Comparison of ENCODE assay signal across 8 cellular contexts in genomic region chr20:8132015-8132631, GRCh38. TPM values are rescaled to one million over a fixed set of nuclear protein-coding genes. Genes with fewer than 3 reads are reported as not detected.
DNase-seq lines count a peak whose midpoint lies in the region; ATAC-seq and TF ChIP-seq lines count a peak whose summit lies in the region.

Gene PLCB1 (plus strand): TSS chr20:8132266. CDS start chr20:8132652, 386 bp downstream.

- H3K79me2 ChIP-seq in GM23338 (replicated peaks; ENCODE audit: insufficient read depth) (no peaks in the 10 kb centered on the region), SK-N-SH (ENCODE audit: insufficient read depth) (peaks cover 48% of the 10 kb centered on the region)

- TF ChIP-seq CTCF in GM23338 (conservative IDR thresholded peaks at IDR 0.05; ENCODE audit: low read depth in 2 of 2) (peak; percentile 66 to 94), SK-N-SH (IDR thresholded peaks at IDR 0.05) (peak; percentile 82)

- H3K27ac Mint-ChIP-seq in GM23338 = no peak within 1 kb of the TSS
- H3K27ac Mint-ChIP-seq in activated naive CD4-positive, alpha-beta T cell treated with anti-CD3 and anti-CD28 coated beads, Interleukin-2, amount 50 U/mL, for 72 hours = no peak within 1 kb of the TSS

- 0 out of 4 replicates have a peak, but pooled peaks have one; percentile 3 to 12 for TF ChIP-seq EP300 in SK-N-SH (IDR thresholded peaks at IDR 0.05; ENCODE audit: borderline replicate concordance in 1 of 2, low read depth in 1 of 2, low read length in 1 of 2)

- H3F3A ChIP-seq in GM23338 (replicated peaks; ENCODE audit: low read depth) (no peaks in the 10 kb centered on the region), SK-N-SH (replicated peaks; ENCODE audit: insufficient read depth) (no peaks in the 10 kb centered on the region)

- peak within 1 kb of the TSS; percentile 97 for H3K4me2 ChIP-seq in GM23338
- peak within 1 kb of the TSS; percentile 82 for H3K4me2 ChIP-seq in SK-N-SH

- H3K9me2 ChIP-seq in GM23338 (ENCODE audit: insufficient read depth) (no peaks in the 10 kb centered on the region), SK-N-SH (no peaks in the 10 kb centered on the region)

- H3K36me3 Mint-ChIP-seq in GM23338 (ENCODE audit: low read depth) = no peaks in the 10 kb centered on the region
- no peaks in the 10 kb centered on the region for H3K36me3 Mint-ChIP-seq in activated naive CD4-positive, alpha-beta T cell treated with anti-CD3 and anti-CD28 coated beads, Interleukin-2, amount 50 U/mL, for 72 hours

- TF ChIP-seq RAD21 in SK-N-SH (IDR thresholded peaks at IDR 0.05; ENCODE audit: low read length) = peak; percentile 90

- peak within 1 kb of the TSS; percentile 99 for H2AFZ ChIP-seq in GM23338
- H2AFZ ChIP-seq in SK-N-SH (ENCODE audit: low read depth) = peak within 1 kb of the TSS; percentile 95

- DNase-seq in DMS53 treated with DMSO at 0.1 percent for 48 hours (lab: John Stamatoyannopoulos, UW; ENCODE audit: unreplicated experiment) = peak; percentile 75
- DNase-seq in GM23338 (ENCODE audit: low spot score) = peak; percentile 96
- peak; percentile 92 for DNase-seq in MG63
- DNase-seq in SK-N-SH = peak; percentile 96
- peak; percentile 70 to 74 for DNase-seq in activated naive CD4-positive, alpha-beta T cell treated with anti-CD3 and anti-CD28 coated beads, Interleukin-2, amount 50 U/mL, for 72 hours (ENCODE audit: low spot score in 2 of 2)
- peak; percentile 83 for DNase-seq in glomerular visceral epithelial cell (ENCODE audit: extremely low spot score)
- peak; percentile 88 for DNase-seq in occipital lobe (lab: John Stamatoyannopoulos, UW)
- DNase-seq in superior temporal gyrus (ENCODE audit: extremely low spot score) = peak; percentile 79

- H3K27me3 ChIP-seq in GM23338 (ENCODE audit: insufficient read depth) (peaks cover 46% of the 10 kb centered on the region), MG63 (peaks cover 7% of the 10 kb centered on the region; the same call in 1 of the 2 replicates), SK-N-SH (ENCODE audit: insufficient read depth) (no peaks in the 10 kb centered on the region)

- no peaks in the 10 kb centered on the region for H3K9me3 ChIP-seq in MG63
- H3K9me3 ChIP-seq in SK-N-SH = no peaks in the 10 kb centered on the region

- H3K9me3 Mint-ChIP-seq in GM23338 = no peaks in the 10 kb centered on the region
- H3K9me3 Mint-ChIP-seq in activated naive CD4-positive, alpha-beta T cell treated with anti-CD3 and anti-CD28 coated beads, Interleukin-2, amount 50 U/mL, for 72 hours = no peaks in the 10 kb centered on the region

- H3K36me3 ChIP-seq in GM23338 (ENCODE audit: insufficient read depth) = no peaks in the 10 kb centered on the region
- no peaks in the 10 kb centered on the region for H3K36me3 ChIP-seq in MG63
- peaks cover 3 to 4% of the 10 kb centered on the region in 2 experiments for H3K36me3 ChIP-seq in SK-N-SH (replicated peaks in 1 of 2; ENCODE audit: control insufficient read depth in 1 of 2, insufficient read depth in 2 of 2, low read length in 1 of 2)

- peak within 1 kb of the TSS; percentile 72 for H3K9ac ChIP-seq in SK-N-SH

- peaks cover 13% of the 10 kb centered on the region for H4K20me1 ChIP-seq in GM23338 (replicated peaks; ENCODE audit: insufficient read depth)
- H4K20me1 ChIP-seq in SK-N-SH (ENCODE audit: insufficient read depth) = no peaks in the 10 kb centered on the region; the same call in 1 of the 2 replicates

- POLR2A ChIA-PET in SK-N-SH (lab: Yijun Ruan, JAX) = interaction anchor here (0.9 kb wide), 1 partner anchor 196 kb away, joined by 4 read pairs; no protein-coding TSS in a partner anchor

- H3K27ac ChIP-seq in GM23338 (ENCODE audit: low read depth) (peak within 1 kb of the TSS; percentile 55; the same call in 1 of the 2 replicates), SK-N-SH (ENCODE audit: low read depth in 2 of 2, low read length in 1 of 2) (peak within 1 kb of the TSS; percentile 50 to 86; a peak in 3 of 4 replicates)

- peaks cover 19% of the 10 kb centered on the region for H3K4me1 Mint-ChIP-seq in GM23338

- CTCF ChIA-PET in SK-N-SH (lab: Yijun Ruan, JAX) = interaction anchor here (0.6 to 20.5 kb wide), 25 partner anchors 10 to 628 kb away, joined by 3 to 269 read pairs (median 4); no protein-coding TSS in a partner anchor

- H3K4me3 Mint-ChIP-seq in GM23338 = peak within 1 kb of the TSS; percentile 85

- H3K27me3 Mint-ChIP-seq in GM23338 (ENCODE audit: insufficient read depth, low read depth, poor library complexity) = peaks cover 20% of the 10 kb centered on the region

- peak; percentile 91 for ATAC-seq in GM23338
- ATAC-seq in activated naive CD4-positive, alpha-beta T cell treated with anti-CD3 and anti-CD28 coated beads, Interleukin-2, amount 50 U/mL, for 72 hours = peak; percentile 87 to 89

- peaks cover 29% of the 10 kb centered on the region for H3K4me1 ChIP-seq in GM23338 (ENCODE audit: insufficient read depth)
- peaks cover 14 to 15% of the 10 kb centered on the region in 2 experiments; a peak in 3 of 4 replicates for H3K4me1 ChIP-seq in SK-N-SH (ENCODE audit: control insufficient read depth in 1 of 2, insufficient read depth in 2 of 2, low read depth in 1 of 2, low read length in 1 of 2)

- 4% methylated on average over 9 of the region's 71 CpGs for WGBS in SK-N-SH (ENCODE audit: low lambda C conversion rate)

- H3K4me3 ChIP-seq in GM23338 (peak within 1 kb of the TSS; percentile 83), MG63 (peak within 1 kb of the TSS; percentile 60), SK-N-SH (ENCODE audit: low read depth in 2 of 2, low read length in 1 of 2) (peak within 1 kb of the TSS; percentile 82 to 84)

TF ChIP-seq in SK-N-SH, 30 proteins besides CTCF, POLR2A, EP300 and RAD21:
- 0 out of 2 replicates have a peak, but pooled peaks have one; percentile 5 for TF ChIP-seq TCF12 (IDR thresholded peaks at IDR 0.05)
- TF ChIP-seq NRF1 (IDR thresholded peaks at IDR 0.05; ENCODE audit: low read depth, low read length) = peak; percentile 57
- TF ChIP-seq FOXM1 (IDR thresholded peaks at IDR 0.05; ENCODE audit: low read depth) = no peak
- TF ChIP-seq RXRA (IDR thresholded peaks at IDR 0.05; ENCODE audit: borderline replicate concordance, low read depth) = no peak
- TF ChIP-seq SMC3 (IDR thresholded peaks at IDR 0.05; ENCODE audit: low read depth, low read length) = peak; percentile 98
- 0 out of 2 replicates have a peak, but pooled peaks have one; percentile 8 for TF ChIP-seq MXI1 (IDR thresholded peaks at IDR 0.05; ENCODE audit: low read depth, low read length)
- no peak for TF ChIP-seq RFX5 (IDR thresholded peaks at IDR 0.05; ENCODE audit: low read length)
- TF ChIP-seq FOXJ3 (CRISPR knock-in tag; IDR thresholded peaks at IDR 0.05) = no peak
- no peak for TF ChIP-seq CHD2 (IDR thresholded peaks at IDR 0.05; ENCODE audit: low read length, partially characterized antibody)
- 0 out of 2 replicates have a peak, but pooled peaks have one; percentile 18 for TF ChIP-seq PBX3 (IDR thresholded peaks at IDR 0.05)
- TF ChIP-seq, protein P1, sequence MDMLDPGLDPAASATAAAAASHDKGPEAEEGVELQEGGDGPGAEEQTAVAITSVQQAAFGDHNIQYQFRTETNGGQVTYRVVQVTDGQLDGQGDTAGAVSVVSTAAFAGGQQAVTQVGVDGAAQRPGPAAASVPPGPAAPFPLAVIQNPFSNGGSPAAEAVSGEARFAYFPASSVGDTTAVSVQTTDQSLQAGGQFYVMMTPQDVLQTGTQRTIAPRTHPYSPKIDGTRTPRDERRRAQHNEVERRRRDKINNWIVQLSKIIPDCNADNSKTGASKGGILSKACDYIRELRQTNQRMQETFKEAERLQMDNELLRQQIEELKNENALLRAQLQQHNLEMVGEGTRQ (IDR thresholded peaks at IDR 0.05; ENCODE audit: borderline replicate concordance, low read depth, low read length) = no peak
- TF ChIP-seq, protein P2, sequence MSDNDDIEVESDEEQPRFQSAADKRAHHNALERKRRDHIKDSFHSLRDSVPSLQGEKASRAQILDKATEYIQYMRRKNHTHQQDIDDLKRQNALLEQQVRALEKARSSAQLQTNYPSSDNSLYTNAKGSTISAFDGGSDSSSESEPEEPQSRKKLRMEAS (IDR thresholded peaks at IDR 0.05; ENCODE audit: low read depth) = 0 out of 2 replicates have a peak, but pooled peaks have one; percentile 9
- peak; percentile 42; the same call in 1 of the 2 replicates for TF ChIP-seq TAF1 (IDR thresholded peaks at IDR 0.05; ENCODE audit: borderline replicate concordance, low read depth, low read length)

RNA-seq across cellular contexts. Expression of gene PLCB1, which starts in this region (rescaled TPM):
- total RNA-seq in GM23338 (2014; rRNA removed; shearing (Covaris generic)) = 20.6 and 20.7 TPM in 2 replicates
- polyA plus RNA-seq in GM23338 (2016; fragmentation: Nextera tagmentation; extraction: Ambion mirVana) (10.0 and 14.9 TPM in 2 replicates), SK-N-SH (2012; rRNA removed) (10.5 and 13.0 TPM in 2 replicates)
- 11.8 and 16.0 TPM in 2 replicates for total RNA-seq in MG63 (2014; rRNA removed; shearing (Covaris generic); ENCODE audit: low replicate concordance)
- polyA plus RNA-seq in SK-N-SH (2012; cell fraction: cytosol; rRNA removed) = 14.4 and 19.7 TPM in 2 replicates
- 8.6 and 13.2 TPM in 2 replicates for polyA plus RNA-seq in SK-N-SH (2012; cell fraction: nucleus; rRNA removed)
- 1 to 10 TPM in 1 of 2 donors, under 1 TPM in 1; 0.56 to 2.1 TPM for total RNA-seq in activated naive CD4-positive, alpha-beta T cell treated with anti-CD3 and anti-CD28 coated beads, Interleukin-2, amount 50 U/mL, for 72 hours
- total RNA-seq in occipital lobe = 72.5 TPM

Comparison
In these comparisons a context has a peak if more than half of its experiments do, and no peak if none do; other contexts are left out.
1. Peak in every context shown above with its lines: DNase-seq, ATAC-seq, H3K4me3 ChIP-seq and H3K27ac ChIP-seq.